18 cellular contexts compared by ENCODE assay signal in the genomic region with DNA sequence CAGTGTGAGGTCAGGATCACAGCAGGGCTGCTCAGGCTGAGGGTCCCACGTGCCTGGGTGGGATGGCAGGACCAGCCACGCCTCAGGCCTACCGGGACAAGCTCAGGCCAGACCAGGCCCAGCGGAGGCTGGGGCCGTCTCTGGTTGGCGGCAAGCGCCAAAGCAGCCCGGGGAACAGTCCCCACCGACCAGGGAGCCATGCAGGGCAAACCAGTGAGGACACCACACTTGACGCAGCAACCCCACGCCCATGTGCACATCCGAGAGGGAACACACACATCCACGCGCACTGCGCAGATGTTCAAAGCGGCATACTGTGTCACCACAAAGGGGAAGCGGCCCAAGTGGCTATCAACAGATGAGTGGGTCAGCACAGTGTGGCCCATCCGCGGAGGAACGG.
"Had no signal": no experiment of that assay in that cellular context is flagged by ENCODE, and none has a peak within 500 bp of the region (broad histone marks: within the 10 kb centered on the region; RNA-seq: fewer than 3 reads in every experiment).

No MANE protein-coding gene starts in this region.

- H3K27me3 Mint-ChIP-seq: memory B cell had no signal

- H3K4me1 ChIP-seq: colonic mucosa, foreskin keratinocyte, lower lobe of right lung, right atrium auricular region had no signal

- H3K27ac ChIP-seq: colonic mucosa, foreskin keratinocyte, left ventricle myocardium inferior, lower lobe of right lung, neutrophil, right atrium auricular region had no signal

- FAIRE-seq: endothelial cell of umbilical vein, kidney, small intestine had no signal

- H3K4me1 Mint-ChIP-seq: mesothelial cell of epicardium, nephron had no signal

- H3K9me3 ChIP-seq: colonic mucosa, left ventricle myocardium inferior, lower lobe of right lung, neutrophil, right atrium auricular region had no signal

- H3K4me3 ChIP-seq: colonic mucosa, left ventricle myocardium inferior, lower lobe of right lung, right atrium auricular region had no signal

- H3K9me3 Mint-ChIP-seq: memory B cell, mesothelial cell of epicardium, nephron had no signal

- H3K27me3 ChIP-seq: colonic mucosa, foreskin keratinocyte, neutrophil, right atrium auricular region had no signal

- H3K4me3 Mint-ChIP-seq: memory B cell, mesothelial cell of epicardium, nephron had no signal

- ATAC-seq: foreskin keratinocyte, left cardiac atrium, lower lobe of right lung had no signal

- H3K27ac Mint-ChIP-seq: memory B cell, mesothelial cell of epicardium, nephron had no signal

- DNase-seq: colonic mucosa; dermis blood vessel endothelial cell; erythroblast; foreskin keratinocyte; kidney; left cardiac atrium; left ventricle myocardium inferior; lower lobe of right lung; small intestine; stimulated activated CD4-positive, alpha-beta T cell treated with anti-CD3 and anti-CD28 coated beads, Interleukin-12 subunit alpha, Interleukin-12 subunit beta, amount 100 ng/mL, for 4 hours; stimulated activated naive CD4-positive, alpha-beta T cell treated with Interleukin-2 at 50 U/mL for 16 hours; trophoblast cell had no signal
